ENCODE assay signal across 18 cellular contexts in genomic region chr16:59633996-59634579, GRCh38.
DNase-seq lines count a peak whose midpoint lies in the region; ATAC-seq and TF ChIP-seq lines count a peak whose summit lies in the region.
"Had no signal": no experiment of that assay in that cellular context is flagged by ENCODE, and none has a peak within 500 bp of the region (broad histone marks: within the 10 kb centered on the region; RNA-seq: fewer than 3 reads in every experiment).

No MANE protein-coding gene starts in this region.

- H3K27ac ChIP-seq in fibroblast of lung (ENCODE audit: insufficient read depth, low read length), result peak overlapping the region; percentile 51
- no peak overlapping the region for H3K27ac ChIP-seq in right lobe of liver

- DNase-seq in EH (ENCODE audit: low read depth) (peak; percentile 93), RPMI7951 (ENCODE audit: low read depth) (peak; percentile 52), fibroblast of lung (ENCODE audit: low read depth in 2 of 2) (peak; percentile 70 to 91), non-pigmented ciliary epithelial cell (ENCODE audit: low read depth) (peak; percentile 61), right lobe of liver (no peak), NCI-H2081 treated with DMSO at 0.1 percent for 48 hours (lab: John Stamatoyannopoulos, UW) (no peak)
- DNase-seq in activated CD8-positive, alpha-beta memory T cell treated with anti-CD3 and anti-CD28 coated beads for 24 hours, result no peak
- DNase-seq: activated CD4-positive, alpha-beta T cell treated with anti-CD3 and anti-CD28 coated beads for 4 hours; activated T-cell treated with anti-CD3 and anti-CD28 coated beads, Interleukin-2, amount 50 U/mL, for 4 hours; CD8-positive, alpha-beta T cell; GF-D8; kidney glomerular epithelial cell; NCI-H1930; NCI-H526; right cardiac atrium; stimulated activated naive B cell treated with anti-CD40 and anti-IgM and Interleukin-4, amounts not matched to agents 10 μg/mL and 1 μg/mL and 100 μg/mL, for 72 hours; T-helper 2 cell had no signal

- WGBS in right lobe of liver (ENCODE audit: insufficient coverage, low coverage, low lambda C conversion rate, missing lambda C conversion rate), result 38% methylated on average over 4 of the region's 4 CpGs

- intact Hi-C loops in right lobe of liver (cut with DNase I), result no loop called here

- H2AFZ ChIP-seq in fibroblast of lung (ENCODE audit: low read length), result no peak overlapping the region

- no peak for ATAC-seq in GM18511 (IDR thresholded peaks at IDR 0.05; ENCODE audit: unreplicated experiment)
- ATAC-seq in right lobe of liver, result no peak
- ATAC-seq: activated T-cell treated with anti-CD3 and anti-CD28 coated beads, Interleukin-2, amount 50 U/mL, for 4 hours; CD8-positive, alpha-beta T cell; right cardiac atrium; stimulated activated naive B cell treated with anti-CD40 and anti-IgM and Interleukin-4, amounts not matched to agents 10 μg/mL and 1 μg/mL and 100 μg/mL, for 72 hours had no signal

- peak overlapping the region; percentile 53 for H3K4me2 ChIP-seq in fibroblast of lung (ENCODE audit: extremely low read depth, insufficient read depth, low read length)

- H3K27me3 ChIP-seq in fibroblast of lung (ENCODE audit: control insufficient read depth, insufficient read depth, low read length) (no peaks in the 10 kb centered on the region), right lobe of liver (no peaks in the 10 kb centered on the region)

- H3K9ac ChIP-seq in fibroblast of lung (ENCODE audit: insufficient read depth, low read length), result no peak overlapping the region

- no peaks in the 10 kb centered on the region for H3K36me3 ChIP-seq in fibroblast of lung (ENCODE audit: control insufficient read depth, insufficient read depth, low read length)
- H3K36me3 ChIP-seq in right lobe of liver, result no peaks in the 10 kb centered on the region

- TF ChIP-seq CTCF in fibroblast of lung (conservative IDR thresholded peaks at IDR 0.05 in 1 of 2, IDR thresholded peaks at IDR 0.05 in 1 of 2; ENCODE audit: low read depth in 1 of 2, low read length in 2 of 2) (no peak), right lobe of liver (IDR thresholded peaks at IDR 0.05) (no peak)

- no peaks in the 10 kb centered on the region for H3K79me2 ChIP-seq in fibroblast of lung (ENCODE audit: control insufficient read depth, insufficient read depth, low read length)

- H3K4me3 ChIP-seq in fibroblast of lung (replicated peaks in 1 of 4; ENCODE audit: control extremely low read depth in 1 of 4, insufficient read depth in 1 of 4, low read depth in 3 of 4, low read length in 4 of 4) (no peak overlapping the region), right lobe of liver (no peak overlapping the region)

- TF ChIP-seq POLR2A in right lobe of liver (IDR thresholded peaks at IDR 0.05), result no peak

- no peaks in the 10 kb centered on the region for H4K20me1 ChIP-seq in fibroblast of lung (ENCODE audit: control insufficient read depth, extremely low read depth, insufficient read depth, low read length)

- H3K4me1 ChIP-seq in fibroblast of lung (ENCODE audit: control insufficient read depth, extremely low read depth, insufficient read depth, low read length) (peaks cover 28% of the 10 kb centered on the region), right lobe of liver (no peaks in the 10 kb centered on the region)

- H3K9me3 ChIP-seq in fibroblast of lung (ENCODE audit: control insufficient read depth, insufficient read depth, low read depth, low read length) (no peaks in the 10 kb centered on the region), right lobe of liver (no peaks in the 10 kb centered on the region)

Comparison
In these comparisons a context has a peak if more than half of its experiments do, and no peak if none do; other contexts are left out.
1. DNase-seq: peak in EH (single experiment), RPMI7951 (single experiment), fibroblast of lung (2 of 2) and non-pigmented ciliary epithelial cell (single experiment); none in right lobe of liver (0 of 3), activated CD8-positive, alpha-beta memory T cell treated with anti-CD3 and anti-CD28 coated beads for 24 hours (single experiment) and NCI-H2081 treated with DMSO at 0.1 percent for 48 hours (single experiment).